ENCODE assay signal across 8 cellular contexts in genomic region chr12:55188974-55189556, GRCh38. TPM values are rescaled to one million over a fixed set of nuclear protein-coding genes. Genes with fewer than 3 reads are reported as not detected.
DNase-seq lines count a peak whose midpoint lies in the region; FAIRE-seq and TF ChIP-seq lines count a peak whose summit lies in the region.

No MANE protein-coding gene starts in this region.

- H3K36me3 ChIP-seq in Peyer's patch = no peaks in the 10 kb centered on the region
- no peaks in the 10 kb centered on the region for H3K36me3 ChIP-seq in brain microvascular endothelial cell (replicated peaks)

- no peaks in the 10 kb centered on the region for H3K9me3 ChIP-seq in Peyer's patch

- DNase-seq in A172 (ENCODE audit: low spot score) = peak; percentile 60
- DNase-seq in GM04503 (ENCODE audit: low read depth) = peak; percentile 16
- DNase-seq in HCEC 1CT = peak; percentile 63
- DNase-seq in M059J (ENCODE audit: low read depth) = peak; percentile 60
- peak in 1 of 3 donors; percentile 63 for DNase-seq in Peyer's patch
- DNase-seq in brain microvascular endothelial cell = peak; percentile 74
- peak; percentile 17 for DNase-seq in stimulated activated CD8-positive, alpha-beta memory T cell treated with anti-CD3 and anti-CD28 coated beads, Interleukin-12 subunit alpha, Interleukin-12 subunit beta, amount 100 ng/mL, for 1 hour (ENCODE audit: low read depth)

- TF ChIP-seq CTCF in Peyer's patch (IDR thresholded peaks at IDR 0.05) (peak in 5 of 6 experiments; percentile 53 to 85 (median 72)), brain microvascular endothelial cell (IDR thresholded peaks at IDR 0.05; ENCODE audit: low read depth, low read length, missing control alignments) (peak; percentile 63)

- H3K27ac ChIP-seq in Peyer's patch = no peak overlapping the region
- no peak overlapping the region for H3K27ac ChIP-seq in brain microvascular endothelial cell

- in situ Hi-C loops in brain microvascular endothelial cell (cut with HindIII; ENCODE audit: low pct_ligation_motif_present, low sequenced_read_pairs) = loop anchor here (25.0 kb wide), 1 partner anchor 423 kb away; no protein-coding TSS in a partner anchor

- H3K4me3 ChIP-seq in Peyer's patch = no peak overlapping the region
- no peak overlapping the region for H3K4me3 ChIP-seq in brain microvascular endothelial cell (ENCODE audit: low read depth, low read length)

- no peak for TF ChIP-seq POLR2A in Peyer's patch (IDR thresholded peaks at IDR 0.05)

- H3K4me1 ChIP-seq in Peyer's patch = no peaks in the 10 kb centered on the region

- peak; percentile 100 for FAIRE-seq in islet of Langerhans (lab: Jason Lieb, UNC)

- no peaks in the 10 kb centered on the region for H3K27me3 ChIP-seq in Peyer's patch
- no peaks in the 10 kb centered on the region for H3K27me3 ChIP-seq in brain microvascular endothelial cell (replicated peaks)

RNA-seq across cellular contexts. Expression of gene OR10A7, which starts 31.8 kb away (rescaled TPM):
- not detected in 2 replicates for total RNA-seq in A172 (2014; rRNA removed; shearing (Covaris generic))
- total RNA-seq in M059J (2014; rRNA removed; shearing (Covaris generic)) = not detected in 2 replicates
- total RNA-seq in Peyer's patch = not detected

RNA-seq across cellular contexts. Expression of gene OR6C74, which starts 55.3 kb away (rescaled TPM):
- total RNA-seq in A172 (2014; rRNA removed; shearing (Covaris generic)) = not detected in 2 replicates
- not detected in 2 replicates for total RNA-seq in M059J (2014; rRNA removed; shearing (Covaris generic))
- total RNA-seq in Peyer's patch = not detected
